26 cellular contexts compared by ENCODE assay signal in the genomic region with DNA sequence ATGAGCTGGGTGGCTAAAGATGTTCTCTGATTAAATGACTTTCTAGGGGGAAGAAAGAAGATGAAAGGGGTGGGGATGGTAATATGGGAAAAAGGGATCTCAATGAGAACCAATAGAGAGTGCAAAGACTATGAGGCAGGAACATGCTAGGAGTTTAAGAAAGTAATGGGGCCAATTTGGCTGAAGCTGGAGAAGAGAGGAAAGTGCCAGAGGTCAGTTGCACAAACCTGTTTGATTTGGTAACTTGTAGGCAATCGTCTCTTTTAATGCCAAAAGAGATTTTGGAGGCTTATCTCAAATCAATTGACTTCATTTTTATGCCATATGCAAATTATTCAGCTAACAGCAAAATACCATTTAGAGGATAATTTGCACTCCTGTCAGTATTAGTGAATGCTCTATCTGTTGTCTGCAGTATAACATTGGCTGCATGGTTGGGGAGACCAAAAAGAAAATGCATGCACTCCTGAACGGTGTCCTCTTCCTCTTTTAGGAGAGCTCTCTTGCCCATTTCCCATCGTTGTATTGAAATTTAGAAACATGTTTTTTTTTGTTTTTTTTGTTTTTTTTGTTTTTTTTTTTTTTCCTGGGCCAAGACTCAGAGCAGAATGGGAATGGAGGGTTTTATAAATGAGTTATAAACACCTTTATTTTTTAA.
"Had no signal": no experiment of that assay in that cellular context is flagged by ENCODE, and none has a peak within 500 bp of the region (broad histone marks: within the 10 kb centered on the region; RNA-seq: fewer than 3 reads in every experiment).

No MANE protein-coding gene starts in this region.

- ATAC-seq: activated CD4-positive, alpha-beta T cell treated with anti-CD3 and anti-CD28 coated beads for 36 hours; activated CD8-positive, alpha-beta memory T cell treated with anti-CD3 and anti-CD28 coated beads, Interleukin-2, amount 10 ng/mL, durations not matched to agents 7 days and 5 days; activated CD8-positive, alpha-beta T cell treated with anti-CD3 and anti-CD28 coated beads, Interleukin-2, amount 10 ng/mL, durations not matched to agents 7 days and 5 days; activated naive CD8-positive, alpha-beta T cell treated with anti-CD3 and anti-CD28 coated beads, Interleukin-2, amount 50 U/mL, for 24 hours had no signal

- DNase-seq: activated CD4-positive, alpha-beta memory T cell treated with anti-CD3 and anti-CD28 coated beads for 36 hours; activated CD4-positive, alpha-beta T cell treated with anti-CD3 and anti-CD28 coated beads for 36 hours; activated CD4-positive, alpha-beta T cell treated with anti-CD3 and anti-CD28 coated beads, Interleukin-2, amount 10 ng/mL, durations not matched to agents 24 days and 14 days; activated CD4-positive, CD25-positive, alpha-beta regulatory T cell; activated CD4-positive, CD25-positive, alpha-beta regulatory T cell treated with anti-CD3 and anti-CD28 coated beads, Interleukin-2, amount 50 U/mL, for 72 hours; activated CD8-positive, alpha-beta memory T cell treated with anti-CD3 and anti-CD28 coated beads, Interleukin-2, amount 10 ng/mL, durations not matched to agents 7 days and 5 days; activated CD8-positive, alpha-beta memory T cell treated with anti-CD3 and anti-CD28 coated beads, Interleukin-2, amount 50 U/mL, for 4 hours; activated CD8-positive, alpha-beta T cell treated with anti-CD3 and anti-CD28 coated beads, Interleukin-2, amount 10 ng/mL, durations not matched to agents 7 days and 5 days; activated effector memory CD4-positive, alpha-beta T cell treated with anti-CD3 and anti-CD28 coated beads, Interleukin-2, amount 50 U/mL, for 16 hours; activated naive CD4-positive, alpha-beta T cell treated with anti-CD3 and anti-CD28 coated beads for 36 hours; activated naive CD8-positive, alpha-beta T cell treated with anti-CD3 and anti-CD28 coated beads for 36 hours; activated naive CD8-positive, alpha-beta T cell treated with anti-CD3 and anti-CD28 coated beads, Interleukin-2, amount 50 U/mL, for 24 hours; activated T-cell treated with anti-CD3 and anti-CD28 coated beads, Interleukin-2, amount 50 U/mL, for 1 hour; activated T-cell treated with anti-CD3 and anti-CD28 coated beads, Interleukin-2, amount 50 U/mL, for 48 hours; adrenal gland; amygdala; aorta; dorsolateral prefrontal cortex; effector memory CD4-positive, alpha-beta T cell; endodermal cell; foreskin fibroblast; head of caudate nucleus; T-helper 2 cell had no signal

- H3K4me3 ChIP-seq: adrenal gland, breast epithelium, cardiac muscle cell, coronary artery, dorsolateral prefrontal cortex had no signal

- H3K36me3 ChIP-seq: adrenal gland, breast epithelium, cardiac muscle cell had no signal

- H3K27me3 ChIP-seq: adrenal gland, breast epithelium, cardiac muscle cell, dorsolateral prefrontal cortex had no signal

- H3K27ac ChIP-seq: adrenal gland, cardiac muscle cell, coronary artery, dorsolateral prefrontal cortex had no signal

- H3K4me1 ChIP-seq: adrenal gland had no signal

- H3K9me3 ChIP-seq: adrenal gland had no signal
